In the genomic region with DNA sequence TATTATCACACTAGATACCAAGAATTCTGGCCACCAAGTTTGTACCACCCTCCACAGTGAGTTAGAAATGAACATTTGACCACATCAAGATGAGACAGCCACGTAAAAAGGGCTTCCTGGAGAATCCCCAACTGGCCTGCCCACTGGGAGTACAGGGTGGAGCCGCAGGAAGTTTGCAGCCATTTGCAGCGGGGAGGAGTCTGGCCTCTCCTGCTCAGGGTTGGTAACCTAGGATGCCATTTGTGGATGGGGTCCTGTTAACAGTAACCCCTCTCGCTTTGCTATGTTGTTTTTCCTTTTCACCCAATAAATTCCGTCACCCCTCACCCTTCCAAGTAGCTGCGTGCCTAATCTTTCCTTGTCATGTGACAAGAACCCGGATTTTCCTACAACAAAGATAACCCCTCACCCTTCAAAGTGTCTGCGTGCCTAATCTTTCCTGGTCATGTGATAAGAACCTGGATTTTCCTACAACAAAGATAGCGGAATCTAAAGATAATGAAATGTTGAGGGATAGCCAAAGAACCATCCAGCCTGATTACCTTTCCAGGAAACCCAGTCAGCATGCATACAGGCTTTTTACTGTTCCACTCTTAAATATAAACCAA, we compare ENCODE assay signal across 20 cellular contexts.
DNase-seq lines count a peak whose midpoint lies in the region; ATAC-seq and TF ChIP-seq lines count a peak whose summit lies in the region.
"Had no signal": no experiment of that assay in that cellular context is flagged by ENCODE, and none has a peak within 500 bp of the region (broad histone marks: within the 10 kb centered on the region; RNA-seq: fewer than 3 reads in every experiment).

No MANE protein-coding gene starts in this region.

- H3K27me3 ChIP-seq in iPS-20b (ENCODE audit: insufficient read depth, low read length) (no peaks in the 10 kb centered on the region), neural progenitor cell (no peaks in the 10 kb centered on the region)

- no peaks in the 10 kb centered on the region for H3K4me1 Mint-ChIP-seq in neural progenitor cell
- H3K4me1 Mint-ChIP-seq in activated CD8-positive, alpha-beta T cell treated with anti-CD3 and anti-CD28 coated beads, Interleukin-2, amount 10 ng/mL, durations not matched to agents 7 days and 5 days (ENCODE audit: low read depth), result no peaks in the 10 kb centered on the region
- H3K4me1 Mint-ChIP-seq: IgD-negative memory B cell had no signal

- no peaks in the 10 kb centered on the region for H3K36me3 Mint-ChIP-seq in neural progenitor cell
- H3K36me3 Mint-ChIP-seq in activated CD8-positive, alpha-beta T cell treated with anti-CD3 and anti-CD28 coated beads, Interleukin-2, amount 10 ng/mL, durations not matched to agents 7 days and 5 days (ENCODE audit: low read depth), result no peaks in the 10 kb centered on the region
- H3K36me3 Mint-ChIP-seq: IgD-negative memory B cell had no signal

- peak overlapping the region; percentile 9 for H2AFZ ChIP-seq in neural progenitor cell (replicated peaks)

- no peak overlapping the region for H3K27ac Mint-ChIP-seq in neural progenitor cell
- H3K27ac Mint-ChIP-seq in activated CD8-positive, alpha-beta T cell treated with anti-CD3 and anti-CD28 coated beads, Interleukin-2, amount 10 ng/mL, durations not matched to agents 7 days and 5 days, result no peak overlapping the region
- H3K27ac Mint-ChIP-seq: CD4-positive, alpha-beta T cell; IgD-negative memory B cell had no signal

- H3K4me3 ChIP-seq in iPS-20b (ENCODE audit: low read length) (no peak overlapping the region), neural progenitor cell (no peak overlapping the region)
- H3K4me3 ChIP-seq: GM12878 had no signal

- peaks cover 14% of the 10 kb centered on the region; the same call in 1 of the 2 replicates for H3K9me3 ChIP-seq in iPS-20b (ENCODE audit: insufficient read depth, low read depth, low read length)
- peaks cover 9% of the 10 kb centered on the region for H3K9me3 ChIP-seq in neural progenitor cell (ENCODE audit: low read depth)

- no peaks in the 10 kb centered on the region for H3K27me3 Mint-ChIP-seq in neural progenitor cell (ENCODE audit: insufficient read depth, low read depth)
- no peaks in the 10 kb centered on the region for H3K27me3 Mint-ChIP-seq in activated CD8-positive, alpha-beta T cell treated with anti-CD3 and anti-CD28 coated beads, Interleukin-2, amount 10 ng/mL, durations not matched to agents 7 days and 5 days (ENCODE audit: low read depth)
- H3K27me3 Mint-ChIP-seq: CD4-positive, alpha-beta T cell; IgD-negative memory B cell had no signal

- POLR2A ChIA-PET in activated CD8-positive, alpha-beta T cell treated with anti-CD3 and anti-CD28 coated beads, Interleukin-2, amount 10 ng/mL, durations not matched to agents 7 days and 5 days (lab: Charles Lee), result no interaction called here

- peak; percentile 14 for DNase-seq in ELF-1 (ENCODE audit: low read depth, low spot score)
- DNase-seq in LoVo (ENCODE audit: low spot score), result peak; percentile 1
- no peak for DNase-seq in neural progenitor cell (ENCODE audit: low spot score)
- no peak for DNase-seq in NCI-H1694 treated with DMSO at 0.1 percent for 48 hours (lab: John Stamatoyannopoulos, UW)
- no peak for DNase-seq in activated CD8-positive, alpha-beta T cell treated with anti-CD3 and anti-CD28 coated beads, Interleukin-2, amount 10 ng/mL, durations not matched to agents 7 days and 5 days
- DNase-seq in DMS153 (lab: John Stamatoyannopoulos, UW), result no peak
- DNase-seq: CD4-positive, alpha-beta T cell; H7; Kasumi-1; MM.1S; NCI-H1092; NCI-H1436 treated with DMSO at 0.1 percent for 48 hours; NCI-H2029 treated with DMSO at 0.1 percent for 48 hours; NCI-H2171; NCI-H526 had no signal

- no peak overlapping the region for H3K4me3 Mint-ChIP-seq in neural progenitor cell
- H3K4me3 Mint-ChIP-seq in activated CD8-positive, alpha-beta T cell treated with anti-CD3 and anti-CD28 coated beads, Interleukin-2, amount 10 ng/mL, durations not matched to agents 7 days and 5 days, result no peak overlapping the region
- H3K4me3 Mint-ChIP-seq: CD4-positive, alpha-beta T cell; IgD-negative memory B cell had no signal

- no peak for TF ChIP-seq CTCF in neural progenitor cell (IDR thresholded peaks at IDR 0.05)

- peak overlapping the region; percentile 69 for H3K27ac ChIP-seq in iPS-20b (ENCODE audit: low read length)
- H3K27ac ChIP-seq in neural progenitor cell, result no peak overlapping the region
- H3K27ac ChIP-seq: HL-60 had no signal

- H3F3A ChIP-seq in neural progenitor cell (ENCODE audit: low read depth), result no peaks in the 10 kb centered on the region

- H3K79me2 ChIP-seq in neural progenitor cell (ENCODE audit: low read depth), result no peaks in the 10 kb centered on the region

- H4K20me1 ChIP-seq in neural progenitor cell (ENCODE audit: low read depth), result no peaks in the 10 kb centered on the region

- no peak overlapping the region for H3K4me2 ChIP-seq in neural progenitor cell

- H3K9me3 Mint-ChIP-seq in neural progenitor cell, result peaks cover 15% of the 10 kb centered on the region
- no peaks in the 10 kb centered on the region for H3K9me3 Mint-ChIP-seq in activated CD8-positive, alpha-beta T cell treated with anti-CD3 and anti-CD28 coated beads, Interleukin-2, amount 10 ng/mL, durations not matched to agents 7 days and 5 days (ENCODE audit: insufficient read depth)

- CTCF ChIA-PET in activated CD8-positive, alpha-beta T cell treated with anti-CD3 and anti-CD28 coated beads, Interleukin-2, amount 10 ng/mL, durations not matched to agents 7 days and 5 days (lab: Charles Lee), result no interaction called here

- H3K36me3 ChIP-seq in iPS-20b (ENCODE audit: insufficient read depth, low read depth, low read length) (no peaks in the 10 kb centered on the region; the same call in 1 of the 2 replicates), neural progenitor cell (no peaks in the 10 kb centered on the region)

- H3K4me1 ChIP-seq in iPS-20b (ENCODE audit: insufficient read depth, low read length) (peaks cover 17% of the 10 kb centered on the region; the same call in 1 of the 2 replicates), neural progenitor cell (no peaks in the 10 kb centered on the region)
- H3K4me1 ChIP-seq: Caco-2 had no signal

- ATAC-seq in activated CD8-positive, alpha-beta T cell treated with anti-CD3 and anti-CD28 coated beads, Interleukin-2, amount 10 ng/mL, durations not matched to agents 7 days and 5 days, result no peak
- ATAC-seq: GM12878 had no signal

- peak overlapping the region; percentile 56; the same call in 1 of the 2 replicates for H3K9ac ChIP-seq in iPS-20b (ENCODE audit: low read depth, low read length)
- H3K9ac ChIP-seq in neural progenitor cell, result no peak overlapping the region

Comparison
In these comparisons a context has a peak if more than half of its experiments do, and no peak if none do; other contexts are left out.
1. DNase-seq: peak in ELF-1 (single experiment) and LoVo (single experiment); none in neural progenitor cell (single experiment), NCI-H1694 treated with DMSO at 0.1 percent for 48 hours (single experiment), activated CD8-positive, alpha-beta T cell treated with anti-CD3 and anti-CD28 coated beads, Interleukin-2, amount 10 ng/mL, durations not matched to agents 7 days and 5 days (single experiment) and DMS153 (single experiment).